ENCODE assay signal across 1 cellular context in the genomic region with DNA sequence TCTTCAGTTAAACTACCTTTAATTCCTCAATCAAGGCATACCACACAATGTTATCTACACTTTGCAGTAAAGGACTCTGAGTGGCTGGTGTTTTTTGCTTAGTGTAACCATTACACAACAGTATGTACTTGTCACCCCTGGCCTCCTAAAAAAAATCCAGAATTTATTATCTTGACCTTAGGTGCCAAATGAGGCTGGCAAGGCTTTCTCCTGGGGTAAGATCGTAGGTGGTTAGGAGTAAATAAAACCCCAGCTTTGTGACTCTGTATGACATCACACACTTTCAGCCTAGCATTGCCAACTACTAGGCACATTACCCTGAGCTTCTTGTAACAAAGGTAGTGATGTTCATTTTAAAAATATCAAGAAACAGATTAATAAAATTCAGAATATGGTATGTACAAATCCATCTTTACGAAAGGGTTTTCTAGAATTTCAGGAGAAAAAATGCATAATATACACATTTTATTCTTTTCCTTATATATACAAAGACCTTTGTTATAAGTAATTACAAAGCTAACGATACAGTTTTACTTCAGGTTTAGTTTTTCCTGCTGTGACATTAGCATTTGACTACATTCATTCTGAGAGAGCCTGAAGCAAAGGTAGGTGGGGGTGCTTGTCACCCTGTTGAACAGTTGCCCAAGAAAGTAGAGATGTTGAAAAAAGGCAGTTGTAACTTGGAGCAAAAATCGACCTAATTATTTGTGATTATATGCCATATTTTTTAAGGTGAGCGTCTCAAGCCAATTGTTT.
TF ChIP-seq lines count a peak whose summit lies in the region.

No MANE protein-coding gene starts in this region.

TF ChIP-seq in HEK293, 187 proteins besides CTCF, POLR2A, EP300 and RAD21 (continued from another document and continues in another):
- TF ChIP-seq TSHZ1 (tag by site-specific recombination; IDR thresholded peaks at IDR 0.05; ENCODE audit: borderline replicate concordance) (0 out of 2 replicates have a peak, but pooled peaks have one; percentile 33), ZBTB21 (tag by site-specific recombination; IDR thresholded peaks at IDR 0.05) (peak; percentile 55; the same call in 1 of the 2 replicates), ZNF558 (tag by site-specific recombination; IDR thresholded peaks at IDR 0.05) (no peak), SP3 (tag by site-specific recombination; IDR thresholded peaks at IDR 0.05) (no peak), ZFP69B (tag by site-specific recombination; IDR thresholded peaks at IDR 0.05) (no peak), BCL11B (tag by site-specific recombination; IDR thresholded peaks at IDR 0.05; ENCODE audit: low read depth) (no peak), ZNF10 (tag by site-specific recombination; IDR thresholded peaks at IDR 0.05) (no peak), TCF7L2 (IDR thresholded peaks at IDR 0.05; ENCODE audit: borderline replicate concordance, low read depth, low read length) (no peak), ZNF184 (tag by site-specific recombination; IDR thresholded peaks at IDR 0.05) (0 out of 2 replicates have a peak, but pooled peaks have one; percentile 39), ZSCAN23 (tag by site-specific recombination; IDR thresholded peaks at IDR 0.05) (no peak), ZNF747 (tag by site-specific recombination; IDR thresholded peaks at IDR 0.05) (no peak), ZNF16 (tag by site-specific recombination; IDR thresholded peaks at IDR 0.05; ENCODE audit: low read depth) (no peak), WT1 (tag by site-specific recombination; IDR thresholded peaks at IDR 0.05) (no peak), ZNF18 (tag by site-specific recombination; IDR thresholded peaks at IDR 0.05) (no peak), ZBTB11 (tag by site-specific recombination; conservative IDR thresholded peaks at IDR 0.05; ENCODE audit: low read depth) (no peak), ZNF776 (tag by site-specific recombination; IDR thresholded peaks at IDR 0.05; ENCODE audit: borderline replicate concordance) (no peak), ZNF211 (tag by site-specific recombination; IDR thresholded peaks at IDR 0.05; ENCODE audit: low read depth) (no peak), ZNF404 (tag by site-specific recombination; IDR thresholded peaks at IDR 0.05) (no peak), ZNF266 (tag by site-specific recombination; IDR thresholded peaks at IDR 0.05; ENCODE audit: low read depth) (no peak), ZNF530 (tag by site-specific recombination; IDR thresholded peaks at IDR 0.05; ENCODE audit: low read depth) (no peak), EGR2 (tag by site-specific recombination; IDR thresholded peaks at IDR 0.05; ENCODE audit: low read depth) (peak; percentile 45; the same call in 1 of the 2 replicates), IKZF3 (tag by site-specific recombination; IDR thresholded peaks at IDR 0.05) (peak; percentile 65), GFI1B (tag by site-specific recombination; IDR thresholded peaks at IDR 0.05) (peak; percentile 68), ZNF19 (tag by site-specific recombination; IDR thresholded peaks at IDR 0.05; ENCODE audit: low read depth) (no peak), ZNF292 (tag by site-specific recombination; IDR thresholded peaks at IDR 0.05; ENCODE audit: borderline replicate concordance, low read depth) (no peak), ZNF629 (tag by site-specific recombination; IDR thresholded peaks at IDR 0.05) (peak; percentile 67), ZFHX2 (tag by site-specific recombination; conservative IDR thresholded peaks at IDR 0.05) (peak; percentile 69), REPIN1 (tag by site-specific recombination; IDR thresholded peaks at IDR 0.05; ENCODE audit: low read depth) (no peak), ZNF510 (tag by site-specific recombination; IDR thresholded peaks at IDR 0.05; ENCODE audit: insufficient replicate concordance) (no peak), ZNF473 (tag by site-specific recombination; IDR thresholded peaks at IDR 0.05) (no peak), ZNF621 (tag by site-specific recombination; IDR thresholded peaks at IDR 0.05) (no peak), ZNF302 (tag by site-specific recombination; IDR thresholded peaks at IDR 0.05; ENCODE audit: low read depth) (no peak), ZNF26 (tag by site-specific recombination; IDR thresholded peaks at IDR 0.05) (no peak), ZSCAN30 (tag by site-specific recombination; IDR thresholded peaks at IDR 0.05) (0 out of 2 replicates have a peak, but pooled peaks have one; percentile 48), ZNF654 (tag by site-specific recombination; IDR thresholded peaks at IDR 0.05; ENCODE audit: low read depth) (no peak)
- TF ChIP-seq, protein P1, sequence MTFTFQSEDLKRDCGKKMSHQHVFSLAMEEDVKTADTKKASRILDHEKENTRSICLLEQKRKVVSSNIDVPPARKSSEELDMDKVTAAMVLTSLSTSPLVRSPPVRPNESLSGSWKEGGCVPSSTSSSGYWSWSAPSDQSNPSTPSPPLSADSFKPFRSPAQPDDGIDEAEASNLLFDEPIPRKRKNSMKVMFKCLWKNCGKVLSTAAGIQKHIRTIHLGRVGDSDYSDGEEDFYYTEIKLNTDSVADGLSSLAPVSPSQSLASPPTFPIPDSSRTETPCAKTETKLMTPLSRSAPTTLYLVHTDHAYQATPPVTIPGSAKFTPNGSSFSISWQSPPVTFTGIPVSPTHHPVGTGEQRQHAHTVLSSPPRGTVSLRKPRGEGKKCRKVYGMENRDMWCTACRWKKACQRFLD (tag by site-specific recombination; IDR thresholded peaks at IDR 0.05) = no peak
- TF ChIP-seq, protein P2, sequence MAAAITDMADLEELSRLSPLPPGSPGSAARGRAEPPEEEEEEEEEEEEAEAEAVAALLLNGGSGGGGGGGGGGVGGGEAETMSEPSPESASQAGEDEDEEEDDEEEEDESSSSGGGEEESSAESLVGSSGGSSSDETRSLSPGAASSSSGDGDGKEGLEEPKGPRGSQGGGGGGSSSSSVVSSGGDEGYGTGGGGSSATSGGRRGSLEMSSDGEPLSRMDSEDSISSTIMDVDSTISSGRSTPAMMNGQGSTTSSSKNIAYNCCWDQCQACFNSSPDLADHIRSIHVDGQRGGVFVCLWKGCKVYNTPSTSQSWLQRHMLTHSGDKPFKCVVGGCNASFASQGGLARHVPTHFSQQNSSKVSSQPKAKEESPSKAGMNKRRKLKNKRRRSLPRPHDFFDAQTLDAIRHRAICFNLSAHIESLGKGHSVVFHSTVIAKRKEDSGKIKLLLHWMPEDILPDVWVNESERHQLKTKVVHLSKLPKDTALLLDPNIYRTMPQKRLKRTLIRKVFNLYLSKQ (tag by site-specific recombination; IDR thresholded peaks at IDR 0.05; ENCODE audit: borderline replicate concordance) = no peak
- TF ChIP-seq, protein P3, sequence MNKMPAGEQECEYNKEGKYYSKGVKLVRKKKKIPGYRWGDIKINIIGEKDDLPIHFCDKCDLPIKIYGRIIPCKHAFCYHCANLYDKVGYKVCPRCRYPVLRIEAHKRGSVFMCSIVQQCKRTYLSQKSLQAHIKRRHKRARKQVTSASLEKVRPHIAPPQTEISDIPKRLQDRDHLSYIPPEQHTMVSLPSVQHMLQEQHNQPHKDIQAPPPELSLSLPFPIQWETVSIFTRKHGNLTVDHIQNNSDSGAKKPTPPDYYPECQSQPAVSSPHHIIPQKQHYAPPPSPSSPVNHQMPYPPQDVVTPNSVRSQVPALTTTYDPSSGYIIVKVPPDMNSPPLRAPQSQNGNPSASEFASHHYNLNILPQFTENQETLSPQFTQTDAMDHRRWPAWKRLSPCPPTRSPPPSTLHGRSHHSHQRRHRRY (tag by site-specific recombination; IDR thresholded peaks at IDR 0.05) = no peak
- TF ChIP-seq, protein P4, sequence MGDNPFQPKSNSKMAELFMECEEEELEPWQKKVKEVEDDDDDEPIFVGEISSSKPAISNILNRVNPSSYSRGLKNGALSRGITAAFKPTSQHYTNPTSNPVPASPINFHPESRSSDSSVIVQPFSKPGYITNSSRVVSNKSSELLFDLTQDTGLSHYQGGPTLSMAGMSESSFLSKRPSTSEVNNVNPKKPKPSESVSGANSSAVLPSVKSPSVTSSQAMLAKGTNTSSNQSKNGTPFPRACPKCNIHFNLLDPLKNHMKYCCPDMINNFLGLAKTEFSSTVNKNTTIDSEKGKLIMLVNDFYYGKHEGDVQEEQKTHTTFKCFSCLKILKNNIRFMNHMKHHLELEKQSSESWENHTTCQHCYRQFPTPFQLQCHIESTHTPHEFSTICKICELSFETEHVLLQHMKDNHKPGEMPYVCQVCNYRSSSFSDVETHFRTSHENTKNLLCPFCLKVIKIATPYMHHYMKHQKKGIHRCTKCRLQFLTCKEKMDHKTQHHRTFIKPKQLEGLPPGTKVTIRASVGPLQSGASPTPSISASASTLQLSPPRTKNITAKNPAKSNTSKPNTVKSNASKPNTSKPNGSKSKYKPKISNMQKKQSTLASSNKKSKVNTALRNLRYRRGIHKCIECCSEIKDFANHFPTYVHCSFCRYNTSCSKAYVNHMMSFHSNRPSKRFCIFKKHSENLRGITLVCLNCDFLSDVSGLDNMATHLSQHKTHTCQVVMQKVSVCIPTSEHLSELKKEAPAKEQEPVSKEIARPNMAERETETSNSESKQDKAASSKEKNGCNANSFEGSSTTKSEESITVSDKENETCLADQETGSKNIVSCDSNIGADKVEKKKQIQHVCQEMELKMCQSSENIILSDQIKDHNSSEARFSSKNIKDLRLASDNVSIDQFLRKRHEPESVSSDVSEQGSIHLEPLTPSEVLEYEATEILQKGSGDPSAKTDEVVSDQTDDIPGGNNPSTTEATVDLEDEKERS (tag by site-specific recombination; IDR thresholded peaks at IDR 0.05) = no peak
- TF ChIP-seq, protein P5, sequence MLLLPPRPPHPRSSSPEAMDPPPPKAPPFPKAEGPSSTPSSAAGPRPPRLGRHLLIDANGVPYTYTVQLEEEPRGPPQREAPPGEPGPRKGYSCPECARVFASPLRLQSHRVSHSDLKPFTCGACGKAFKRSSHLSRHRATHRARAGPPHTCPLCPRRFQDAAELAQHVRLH (tag by site-specific recombination; IDR thresholded peaks at IDR 0.05) = 0 out of 2 replicates have a peak, but pooled peaks have one; percentile 40
